In genomic region chr12:50614167-50614762, GRCh38 we compare ENCODE assay signal across 14 cellular contexts.
DNase-seq lines count a peak whose midpoint lies in the region; ATAC-seq and TF ChIP-seq lines count a peak whose summit lies in the region.
"Had no signal": no experiment of that assay in that cellular context is flagged by ENCODE, and none has a peak within 500 bp of the region (broad histone marks: within the 10 kb centered on the region; RNA-seq: fewer than 3 reads in every experiment).

No MANE protein-coding gene starts in this region.

- H3K4me3 ChIP-seq in cardiac muscle cell (no peak overlapping the region), astrocyte of the spinal cord (ENCODE audit: low read depth, low read length) (no peak overlapping the region), upper lobe of left lung (no peak overlapping the region)
- H3K4me3 ChIP-seq: esophagus muscularis mucosa, psoas muscle, thyroid gland had no signal

- H3K4me1 ChIP-seq in cardiac muscle cell (ENCODE audit: low read depth) (peaks cover 30% of the 10 kb centered on the region), upper lobe of left lung (peaks cover 0 to 27% (median 9%) of the 10 kb centered on the region in 4 donors)

- in situ Hi-C loops in astrocyte of the spinal cord (cut with HindIII; ENCODE audit: low sequenced_read_pairs): no loop called here

- no peak for TF ChIP-seq POLR2A in upper lobe of left lung (IDR thresholded peaks at IDR 0.05)

- TF ChIP-seq EP300 in upper lobe of left lung (IDR thresholded peaks at IDR 0.05): no peak

- TF ChIP-seq CTCF in cardiac muscle cell (IDR thresholded peaks at IDR 0.05; ENCODE audit: low read depth, low read length) (no peak), astrocyte of the spinal cord (IDR thresholded peaks at IDR 0.05; ENCODE audit: low read depth, low read length) (no peak), upper lobe of left lung (IDR thresholded peaks at IDR 0.05) (no peak)

- intact Hi-C loops in cardiac septum (cut with DNase I): no loop called here

- ATAC-seq in HG03442 (IDR thresholded peaks at IDR 0.05; ENCODE audit: unreplicated experiment) (no peak), upper lobe of left lung (ENCODE audit: low FRiP score in 2 of 2) (no peak), HG02981 (IDR thresholded peaks at IDR 0.05; ENCODE audit: unreplicated experiment) (no peak)
- ATAC-seq: left ventricle myocardium superior, psoas muscle had no signal

- H3K36me3 ChIP-seq in cardiac muscle cell: no peaks in the 10 kb centered on the region
- H3K36me3 ChIP-seq in upper lobe of left lung: no peaks in the 10 kb centered on the region
- H3K36me3 ChIP-seq: esophagus muscularis mucosa, thyroid gland had no signal

- peak overlapping the region; percentile 87 for H3K27ac ChIP-seq in cardiac muscle cell
- H3K27ac ChIP-seq in upper lobe of left lung: no peak overlapping the region
- H3K27ac ChIP-seq: psoas muscle, thyroid gland had no signal

- peak in 1 of 2 donors; percentile 81 for DNase-seq in cardiac muscle cell (ENCODE audit: low read depth in 1 of 2, low spot score in 1 of 2)
- DNase-seq in cardiac septum (ENCODE audit: low spot score): no peak
- DNase-seq in astrocyte of the spinal cord (ENCODE audit: low read depth, low spot score): peak; percentile 78
- DNase-seq in iPS DF 4.7 (ENCODE audit: extremely low read depth, low spot score): peak; percentile 68
- no peak for DNase-seq in upper lobe of left lung
- DNase-seq in activated CD4-positive, CD25-positive, alpha-beta regulatory T cell (lab: John Stamatoyannopoulos, UW): no peak
- DNase-seq: 8988T, left ventricle myocardium superior, NCI-H748 treated with DMSO at 0.1 percent for 48 hours, psoas muscle, thyroid gland had no signal

- H3K27me3 ChIP-seq in cardiac muscle cell: no peaks in the 10 kb centered on the region
- no peaks in the 10 kb centered on the region for H3K27me3 ChIP-seq in upper lobe of left lung
- H3K27me3 ChIP-seq: esophagus muscularis mucosa, thyroid gland had no signal

- 75 to 79% methylated on average over 4 of the region's 4 CpGs for WGBS in upper lobe of left lung, 2 donors

- no peaks in the 10 kb centered on the region for H3K9me3 ChIP-seq in cardiac muscle cell (ENCODE audit: low read depth)
- H3K9me3 ChIP-seq in upper lobe of left lung: no peaks in the 10 kb centered on the region
- H3K9me3 ChIP-seq: esophagus muscularis mucosa, psoas muscle, thyroid gland had no signal

Comparison
In these comparisons a context has a peak if more than half of its experiments do, and no peak if none do; other contexts are left out.
1. DNase-seq: peak in astrocyte of the spinal cord (single experiment) and iPS DF 4.7 (single experiment); none in cardiac septum (single experiment), upper lobe of left lung (0 of 2) and activated CD4-positive, CD25-positive, alpha-beta regulatory T cell (0 of 4).